ENCODE assay signal across 1 cellular context in the genomic region with DNA sequence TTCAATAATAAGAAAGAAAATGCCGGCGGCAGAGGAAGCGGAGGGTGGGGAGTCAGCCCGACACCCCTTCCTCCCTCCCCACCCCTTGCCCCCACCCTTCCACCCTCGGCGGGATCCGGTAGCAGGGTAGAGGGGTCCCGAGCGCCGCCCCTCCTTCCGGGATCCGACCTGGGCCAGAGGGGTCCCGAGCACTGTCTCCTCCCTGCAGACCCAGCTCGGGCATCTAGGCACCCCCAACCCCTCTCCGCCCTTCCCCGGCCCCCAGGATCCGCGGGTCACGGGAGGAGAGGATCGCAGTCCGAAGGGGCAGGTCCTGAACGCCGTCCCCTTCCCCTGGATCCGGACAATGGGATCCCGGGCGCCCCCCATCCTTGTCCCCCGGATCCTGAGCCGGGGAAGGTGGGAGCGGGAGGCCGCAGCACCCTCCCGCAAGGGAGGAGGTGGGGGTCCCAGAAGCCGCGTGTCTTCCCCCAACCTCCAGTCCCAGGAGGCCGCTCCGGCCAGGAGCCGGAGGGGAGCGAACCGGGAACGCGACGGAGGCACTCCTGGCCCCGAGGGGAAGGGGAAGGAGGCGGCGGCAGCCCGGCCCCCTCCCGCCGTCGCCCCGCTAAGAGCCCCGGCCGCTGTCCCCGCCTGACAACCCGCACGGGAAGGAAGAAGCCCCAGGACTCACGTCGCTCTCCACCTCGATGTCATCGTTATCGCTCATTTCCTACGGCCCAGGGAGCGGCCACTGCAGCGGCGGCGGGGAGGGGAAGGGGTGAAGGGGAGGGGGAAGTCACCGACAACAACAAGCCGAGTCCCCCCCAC.
TF ChIP-seq lines count a peak whose summit lies in the region.

No MANE protein-coding gene starts in this region.

TF ChIP-seq in HEK293, 187 proteins besides CTCF, POLR2A, EP300 and RAD21 (continued from another document):
- TF ChIP-seq ZNF76 (tag by site-specific recombination; IDR thresholded peaks at IDR 0.05; ENCODE audit: borderline replicate concordance, low read depth) (peak; percentile 76), ZBTB7A (tag by site-specific recombination; IDR thresholded peaks at IDR 0.05; ENCODE audit: low read depth) (0 out of 2 replicates have a peak, but pooled peaks have one; percentile 15), ZNF311 (tag by site-specific recombination; IDR thresholded peaks at IDR 0.05; ENCODE audit: borderline replicate concordance) (no peak), ZNF169 (tag by site-specific recombination; IDR thresholded peaks at IDR 0.05) (no peak), ZNF544 (tag by site-specific recombination; IDR thresholded peaks at IDR 0.05) (no peak), ZNF23 (tag by site-specific recombination; IDR thresholded peaks at IDR 0.05; ENCODE audit: borderline replicate concordance) (no peak), ZNF24 (tag by site-specific recombination; IDR thresholded peaks at IDR 0.05) (0 out of 2 replicates have a peak, but pooled peaks have one; percentile 14), ZNF830 (tag by site-specific recombination; IDR thresholded peaks at IDR 0.05; ENCODE audit: low read depth) (no peak), HOXA7 (CRISPR knock-in tag; IDR thresholded peaks at IDR 0.05; ENCODE audit: borderline replicate concordance) (no peak), ZNF10 (tag by site-specific recombination; IDR thresholded peaks at IDR 0.05) (no peak), ZNF596 (tag by site-specific recombination; IDR thresholded peaks at IDR 0.05) (no peak), ZNF324 (tag by site-specific recombination; IDR thresholded peaks at IDR 0.05) (0 out of 2 replicates have a peak, but pooled peaks have one; percentile 60), ZBTB20 (tag by site-specific recombination; IDR thresholded peaks at IDR 0.05) (peak; percentile 29), ZNF600 (tag by site-specific recombination; IDR thresholded peaks at IDR 0.05) (no peak), ZEB2 (tag by site-specific recombination; IDR thresholded peaks at IDR 0.05) (no peak), ZNF341 (tag by site-specific recombination; IDR thresholded peaks at IDR 0.05; ENCODE audit: low read depth) (peak; percentile 41; the same call in 1 of the 2 replicates), ZNF266 (tag by site-specific recombination; IDR thresholded peaks at IDR 0.05; ENCODE audit: low read depth) (no peak)
- TF ChIP-seq, protein P1, sequence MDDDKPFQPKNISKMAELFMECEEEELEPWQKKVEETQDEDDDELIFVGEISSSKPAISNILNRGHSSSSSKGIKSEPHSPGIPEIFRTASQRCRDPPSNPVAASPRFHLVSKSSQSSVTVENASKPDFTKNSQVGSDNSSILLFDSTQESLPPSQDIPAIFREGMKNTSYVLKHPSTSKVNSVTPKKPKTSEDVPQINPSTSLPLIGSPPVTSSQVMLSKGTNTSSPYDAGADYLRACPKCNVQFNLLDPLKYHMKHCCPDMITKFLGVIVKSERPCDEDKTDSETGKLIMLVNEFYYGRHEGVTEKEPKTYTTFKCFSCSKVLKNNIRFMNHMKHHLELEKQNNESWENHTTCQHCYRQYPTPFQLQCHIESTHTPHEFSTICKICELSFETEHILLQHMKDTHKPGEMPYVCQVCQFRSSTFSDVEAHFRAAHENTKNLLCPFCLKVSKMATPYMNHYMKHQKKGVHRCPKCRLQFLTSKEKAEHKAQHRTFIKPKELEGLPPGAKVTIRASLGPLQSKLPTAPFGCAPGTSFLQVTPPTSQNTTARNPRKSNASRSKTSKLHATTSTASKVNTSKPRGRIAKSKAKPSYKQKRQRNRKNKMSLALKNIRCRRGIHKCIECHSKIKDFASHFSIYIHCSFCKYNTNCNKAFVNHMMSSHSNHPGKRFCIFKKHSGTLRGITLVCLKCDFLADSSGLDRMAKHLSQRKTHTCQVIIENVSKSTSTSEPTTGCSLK (tag by site-specific recombination; IDR thresholded peaks at IDR 0.05): no peak
- TF ChIP-seq, protein P2, sequence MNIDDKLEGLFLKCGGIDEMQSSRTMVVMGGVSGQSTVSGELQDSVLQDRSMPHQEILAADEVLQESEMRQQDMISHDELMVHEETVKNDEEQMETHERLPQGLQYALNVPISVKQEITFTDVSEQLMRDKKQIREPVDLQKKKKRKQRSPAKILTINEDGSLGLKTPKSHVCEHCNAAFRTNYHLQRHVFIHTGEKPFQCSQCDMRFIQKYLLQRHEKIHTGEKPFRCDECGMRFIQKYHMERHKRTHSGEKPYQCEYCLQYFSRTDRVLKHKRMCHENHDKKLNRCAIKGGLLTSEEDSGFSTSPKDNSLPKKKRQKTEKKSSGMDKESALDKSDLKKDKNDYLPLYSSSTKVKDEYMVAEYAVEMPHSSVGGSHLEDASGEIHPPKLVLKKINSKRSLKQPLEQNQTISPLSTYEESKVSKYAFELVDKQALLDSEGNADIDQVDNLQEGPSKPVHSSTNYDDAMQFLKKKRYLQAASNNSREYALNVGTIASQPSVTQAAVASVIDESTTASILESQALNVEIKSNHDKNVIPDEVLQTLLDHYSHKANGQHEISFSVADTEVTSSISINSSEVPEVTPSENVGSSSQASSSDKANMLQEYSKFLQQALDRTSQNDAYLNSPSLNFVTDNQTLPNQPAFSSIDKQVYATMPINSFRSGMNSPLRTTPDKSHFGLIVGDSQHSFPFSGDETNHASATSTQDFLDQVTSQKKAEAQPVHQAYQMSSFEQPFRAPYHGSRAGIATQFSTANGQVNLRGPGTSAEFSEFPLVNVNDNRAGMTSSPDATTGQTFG (tag by site-specific recombination; IDR thresholded peaks at IDR 0.05; ENCODE audit: borderline replicate concordance): no peak
- TF ChIP-seq, protein P3, sequence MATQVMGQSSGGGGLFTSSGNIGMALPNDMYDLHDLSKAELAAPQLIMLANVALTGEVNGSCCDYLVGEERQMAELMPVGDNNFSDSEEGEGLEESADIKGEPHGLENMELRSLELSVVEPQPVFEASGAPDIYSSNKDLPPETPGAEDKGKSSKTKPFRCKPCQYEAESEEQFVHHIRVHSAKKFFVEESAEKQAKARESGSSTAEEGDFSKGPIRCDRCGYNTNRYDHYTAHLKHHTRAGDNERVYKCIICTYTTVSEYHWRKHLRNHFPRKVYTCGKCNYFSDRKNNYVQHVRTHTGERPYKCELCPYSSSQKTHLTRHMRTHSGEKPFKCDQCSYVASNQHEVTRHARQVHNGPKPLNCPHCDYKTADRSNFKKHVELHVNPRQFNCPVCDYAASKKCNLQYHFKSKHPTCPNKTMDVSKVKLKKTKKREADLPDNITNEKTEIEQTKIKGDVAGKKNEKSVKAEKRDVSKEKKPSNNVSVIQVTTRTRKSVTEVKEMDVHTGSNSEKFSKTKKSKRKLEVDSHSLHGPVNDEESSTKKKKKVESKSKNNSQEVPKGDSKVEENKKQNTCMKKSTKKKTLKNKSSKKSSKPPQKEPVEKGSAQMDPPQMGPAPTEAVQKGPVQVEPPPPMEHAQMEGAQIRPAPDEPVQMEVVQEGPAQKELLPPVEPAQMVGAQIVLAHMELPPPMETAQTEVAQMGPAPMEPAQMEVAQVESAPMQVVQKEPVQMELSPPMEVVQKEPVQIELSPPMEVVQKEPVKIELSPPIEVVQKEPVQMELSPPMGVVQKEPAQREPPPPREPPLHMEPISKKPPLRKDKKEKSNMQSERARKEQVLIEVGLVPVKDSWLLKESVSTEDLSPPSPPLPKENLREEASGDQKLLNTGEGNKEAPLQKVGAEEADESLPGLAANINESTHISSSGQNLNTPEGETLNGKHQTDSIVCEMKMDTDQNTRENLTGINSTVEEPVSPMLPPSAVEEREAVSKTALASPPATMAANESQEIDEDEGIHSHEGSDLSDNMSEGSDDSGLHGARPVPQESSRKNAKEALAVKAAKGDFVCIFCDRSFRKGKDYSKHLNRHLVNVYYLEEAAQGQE (tag by site-specific recombination; IDR thresholded peaks at IDR 0.05): peak; percentile 56
